In genomic region chr7:1087952-1088920, GRCh38 we compare ENCODE assay signal across 8 cellular contexts. TPM values are rescaled to one million over a fixed set of nuclear protein-coding genes. Genes with fewer than 3 reads are reported as not detected.
DNase-seq lines count a peak whose midpoint lies in the region; ATAC-seq and TF ChIP-seq lines count a peak whose summit lies in the region.

GPER1 (plus strand) TSS chr7:1088113; CDS start chr7:1091729, 3,616 bp downstream.

- peak within 1 kb of the TSS; percentile 90 for H3K4me2 ChIP-seq in BLaER1
- peak within 1 kb of the TSS; percentile 92 for H3K4me2 ChIP-seq in hepatocyte

- no peaks in the 10 kb centered on the region for H3K27me3 ChIP-seq in BLaER1
- H3K27me3 ChIP-seq in HUES64 (ENCODE audit: insufficient read depth, low read length) = no peaks in the 10 kb centered on the region
- no peaks in the 10 kb centered on the region for H3K27me3 ChIP-seq in ascending aorta
- H3K27me3 ChIP-seq in hepatocyte = no peaks in the 10 kb centered on the region
- H3K27me3 ChIP-seq in skeletal muscle tissue (ENCODE audit: control insufficient read depth in 3 of 3, insufficient read depth in 3 of 3, low read length in 3 of 3) = no peaks in the 10 kb centered on the region

- H3K9me3 ChIP-seq in BLaER1 (no peaks in the 10 kb centered on the region), HUES64 (ENCODE audit: insufficient read depth, low read depth, low read length) (no peaks in the 10 kb centered on the region), ascending aorta (no peaks in the 10 kb centered on the region), hepatocyte (ENCODE audit: low read depth) (no peaks in the 10 kb centered on the region), skeletal muscle tissue (ENCODE audit: control insufficient read depth in 3 of 3, low read length in 3 of 3) (no peaks in the 10 kb centered on the region)

- peaks cover 2% of the 10 kb centered on the region for H3K79me2 ChIP-seq in hepatocyte

- H3K4me1 ChIP-seq in BLaER1 = peaks cover 79% of the 10 kb centered on the region
- peaks cover 18% of the 10 kb centered on the region for H3K4me1 ChIP-seq in HUES64 (ENCODE audit: insufficient read depth, low read length)
- H3K4me1 ChIP-seq in ascending aorta = peaks cover 11 to 30% of the 10 kb centered on the region in 2 donors
- peaks cover 35% of the 10 kb centered on the region for H3K4me1 ChIP-seq in hepatocyte (ENCODE audit: insufficient read depth)
- peaks cover 16 to 17% (median 16%) of the 10 kb centered on the region in 3 donors for H3K4me1 ChIP-seq in skeletal muscle tissue (ENCODE audit: control insufficient read depth in 3 of 3, insufficient read depth in 3 of 3, low read length in 3 of 3)

- H3K4me3 ChIP-seq in BLaER1 = peak within 1 kb of the TSS; percentile 55
- peak within 1 kb of the TSS; percentile 43 for H3K4me3 ChIP-seq in HUES64 (ENCODE audit: low read length)
- peak within 1 kb of the TSS; percentile 56 to 57 for H3K4me3 ChIP-seq in ascending aorta
- H3K4me3 ChIP-seq in hepatocyte = peak within 1 kb of the TSS; percentile 55
- H3K4me3 ChIP-seq in skeletal muscle tissue (ENCODE audit: low read length in 3 of 3) = peak within 1 kb of the TSS; percentile 63 to 75 (median 71)

- intact Hi-C loops in ascending aorta (cut with DNase I) = loop anchor here (1.0 kb wide), 2 partner anchors 35 to 50 kb away; a partner anchor contains a TSS

- H3K9me2 ChIP-seq in hepatocyte (replicated peaks; ENCODE audit: insufficient read depth) = no peaks in the 10 kb centered on the region

- H3K27ac ChIP-seq in BLaER1 (peak within 1 kb of the TSS; percentile 81), HUES64 (ENCODE audit: low read depth, low read length) (peak within 1 kb of the TSS; percentile 69; the same call in 1 of the 2 replicates), ascending aorta (peak within 1 kb of the TSS; percentile 76 to 83), hepatocyte (peak within 1 kb of the TSS; percentile 74), skeletal muscle tissue (ENCODE audit: low read depth, low read length) (no peak within 1 kb of the TSS)

- TF ChIP-seq CTCF in ascending aorta (IDR thresholded peaks at IDR 0.05) (no peak), hepatocyte (IDR thresholded peaks at IDR 0.05; ENCODE audit: poor library complexity) (no peak)

- H4K20me1 ChIP-seq in BLaER1 (peaks cover 20% of the 10 kb centered on the region; the same call in 1 of the 2 replicates), hepatocyte (ENCODE audit: insufficient read depth, poor library complexity, severe bottlenecking) (no peaks in the 10 kb centered on the region)

- H2AFZ ChIP-seq in hepatocyte = peak within 1 kb of the TSS; percentile 62

- no peak for ATAC-seq in GM21576 (IDR thresholded peaks at IDR 0.05; ENCODE audit: unreplicated experiment)

- H3K36me3 ChIP-seq in BLaER1 (peaks cover 37% of the 10 kb centered on the region), HUES64 (ENCODE audit: insufficient read depth, low read length) (no peaks in the 10 kb centered on the region), ascending aorta (peaks cover 15 to 20% of the 10 kb centered on the region in 2 donors), hepatocyte (replicated peaks; ENCODE audit: insufficient read depth, low read depth) (no peaks in the 10 kb centered on the region), skeletal muscle tissue (ENCODE audit: control insufficient read depth in 3 of 3, insufficient read depth in 3 of 3, low read length in 3 of 3) (peaks cover 0 to 8% (median 0%) of the 10 kb centered on the region in 3 donors)

- peak in 1 of 2 donors; percentile 78 for DNase-seq in ascending aorta (ENCODE audit: low spot score in 2 of 2)
- peak; percentile 81 for DNase-seq in hepatocyte (ENCODE audit: low spot score)
- no peak for DNase-seq in DMS53 treated with DMSO at 0.1 percent for 48 hours (lab: John Stamatoyannopoulos, UW; ENCODE audit: unreplicated experiment)
- DNase-seq in NCI-H748 treated with DMSO at 0.1 percent for 48 hours (lab: John Stamatoyannopoulos, UW) = no peak

- WGBS in HUES64 = 61% methylated on average over 28 of the region's 28 CpGs
- WGBS in hepatocyte (ENCODE audit: low lambda C conversion rate, missing lambda C conversion rate) = 46% methylated on average over 27 of the region's 28 CpGs

- H3K9ac ChIP-seq in BLaER1 = peak within 1 kb of the TSS; percentile 66
- H3K9ac ChIP-seq in HUES64 (ENCODE audit: low read depth, low read length) = peak within 1 kb of the TSS; percentile 48
- H3K9ac ChIP-seq in skeletal muscle tissue (ENCODE audit: low read depth in 1 of 3, low read length in 3 of 3) = peak within 1 kb of the TSS; percentile 21 to 76 (median 36)

RNA-seq across cellular contexts. Expression of gene GPER1, which starts in this region (rescaled TPM):
- polyA plus RNA-seq in HUES64 (2013, experiment 1 of 2) = 0.40 TPM
- 0.38 TPM for polyA plus RNA-seq in HUES64 (2013, experiment 2 of 2)
- 11.3 TPM for total RNA-seq in ascending aorta
- total RNA-seq in hepatocyte = 3.6 and 4.5 TPM in 2 replicates
- 9.1 and 11.1 TPM in 2 replicates for polyA plus RNA-seq in hepatocyte
- total RNA-seq in skeletal muscle tissue = 5.2 TPM
